Comparison of ENCODE assay signal across 6 cellular contexts in genomic region chr11:104970756-104971155, GRCh38. TPM values are rescaled to one million over a fixed set of nuclear protein-coding genes. Genes with fewer than 3 reads are reported as not detected.
"Had no signal": no experiment of that assay in that cellular context is flagged by ENCODE, and none has a peak within 500 bp of the region (broad histone marks: within the 10 kb centered on the region; RNA-seq: fewer than 3 reads in every experiment).

No MANE protein-coding gene starts in this region.

- DNase-seq: H9, IMR-90 had no signal

- H3K27ac Mint-ChIP-seq: GM23338, H9 had no signal

- H3K4me3 Mint-ChIP-seq: GM23338, H9 had no signal

- ATAC-seq: GM23338, K562 had no signal

- H3K4me3 ChIP-seq: GM23338, K562 had no signal

RNA-seq across cellular contexts. Expression of gene CASP4, which starts 2.4 kb away (rescaled TPM):
- total RNA-seq: H1, H9 had no signal
- polyA plus RNA-seq: GM23338 had no signal

RNA-seq across cellular contexts. Expression of gene CASP5, which starts 52.2 kb away (rescaled TPM):
- total RNA-seq: GM23338, H1, H9, HT-29, IMR-90, K562 had no signal
- polyA plus RNA-seq: GM23338, H1, IMR-90, K562 had no signal
